In genomic region chr11:73401924-73402833, GRCh38 we compare ENCODE assay signal across 26 cellular contexts. TPM values are rescaled to one million over a fixed set of nuclear protein-coding genes. Genes with fewer than 3 reads are reported as not detected.
DNase-seq lines count a peak whose midpoint lies in the region; ATAC-seq, FAIRE-seq and TF ChIP-seq lines count a peak whose summit lies in the region.
"Had no signal": no experiment of that assay in that cellular context is flagged by ENCODE, and none has a peak within 500 bp of the region (broad histone marks: within the 10 kb centered on the region; RNA-seq: fewer than 3 reads in every experiment).

No MANE protein-coding gene starts in this region.

- TF ChIP-seq CTCF in D721Med (IDR thresholded peaks at IDR 0.05; ENCODE audit: insufficient read depth, missing control alignments): no peak

- H3K36me3 Mint-ChIP-seq in T-helper 17 cell (ENCODE audit: low read depth): peaks cover 3% of the 10 kb centered on the region
- peaks cover 61% of the 10 kb centered on the region for H3K36me3 Mint-ChIP-seq in stimulated activated effector memory CD8-positive, alpha-beta T cell treated with anti-CD3 and anti-CD28 coated beads, Interleukin-12 subunit alpha, Interleukin-12 subunit beta, amount 100 ng/mL, for 72 hours
- H3K36me3 Mint-ChIP-seq: activated CD8-positive, alpha-beta memory T cell treated with anti-CD3 and anti-CD28 coated beads, Interleukin-2, amount 10 ng/mL, durations not matched to agents 7 days and 5 days had no signal

- H3K27ac Mint-ChIP-seq in T-helper 17 cell: peak overlapping the region; percentile 89
- H3K27ac Mint-ChIP-seq in stimulated activated effector memory CD8-positive, alpha-beta T cell treated with anti-CD3 and anti-CD28 coated beads, Interleukin-12 subunit alpha, Interleukin-12 subunit beta, amount 100 ng/mL, for 72 hours: peak overlapping the region; percentile 69

- no peaks in the 10 kb centered on the region for H3K9me3 ChIP-seq in T-helper 17 cell (ENCODE audit: control insufficient read depth, low read length, poor library complexity, severe bottlenecking)
- H3K9me3 ChIP-seq: ovary, SK-N-SH, spleen, thoracic aorta had no signal

- H3K9me3 Mint-ChIP-seq in stimulated activated effector memory CD8-positive, alpha-beta T cell treated with anti-CD3 and anti-CD28 coated beads, Interleukin-12 subunit alpha, Interleukin-12 subunit beta, amount 100 ng/mL, for 72 hours: no peaks in the 10 kb centered on the region
- H3K9me3 Mint-ChIP-seq: activated CD4-positive, alpha-beta T cell treated with anti-CD3 and anti-CD28 coated beads, Interleukin-2, amount 10 ng/mL, durations not matched to agents 7 days and 5 days; activated naive CD4-positive, alpha-beta T cell treated with anti-CD3 and anti-CD28 coated beads, Interleukin-2, amount 50 U/mL, for 72 hours; CD4-positive, alpha-beta memory T cell; naive thymus-derived CD8-positive, alpha-beta T cell had no signal

- DNase-seq in D721Med (ENCODE audit: insufficient read length, low spot score): peak; percentile 13
- DNase-seq in T-helper 17 cell: no peak
- peak; percentile 29 for DNase-seq in fibroblast of peridontal ligament (ENCODE audit: extremely low read depth)
- DNase-seq in stimulated activated effector memory CD8-positive, alpha-beta T cell treated with anti-CD3 and anti-CD28 coated beads, Interleukin-12 subunit alpha, Interleukin-12 subunit beta, amount 100 ng/mL, for 72 hours (ENCODE audit: low spot score in 2 of 2): peak in 1 of 2 donors; percentile 48
- no peak for DNase-seq in frontal cortex (ENCODE audit: low spot score in 2 of 2)
- no peak for DNase-seq in NCI-H2171 treated with DMSO at 0.1 percent for 48 hours (lab: John Stamatoyannopoulos, UW)
- DNase-seq in NCI-H2171 (lab: John Stamatoyannopoulos, UW): no peak
- no peak for DNase-seq in amniotic stem cell (lab: John Stamatoyannopoulos, UW)
- DNase-seq: activated CD8-positive, alpha-beta memory T cell treated with anti-CD3 and anti-CD28 coated beads, Interleukin-2, amount 10 ng/mL, durations not matched to agents 7 days and 5 days; CD4-positive, alpha-beta memory T cell; cerebellar nuclear complex; GDM1; left cardiac atrium; NCI-H1436 treated with DMSO at 0.1 percent for 48 hours; SK-N-SH; spleen; stimulated activated CD4-positive, alpha-beta T cell treated with anti-CD3 and anti-CD28 coated beads, Interleukin-4, amount 100 ng/mL, for 1 hour; stimulated activated naive CD4-positive, alpha-beta T cell treated with Interleukin-2 at 50 U/mL for 16 hours had no signal

- H3K4me3 Mint-ChIP-seq in T-helper 17 cell: no peak overlapping the region
- no peak overlapping the region for H3K4me3 Mint-ChIP-seq in stimulated activated effector memory CD8-positive, alpha-beta T cell treated with anti-CD3 and anti-CD28 coated beads, Interleukin-12 subunit alpha, Interleukin-12 subunit beta, amount 100 ng/mL, for 72 hours
- H3K4me3 Mint-ChIP-seq: activated CD4-positive, alpha-beta T cell treated with anti-CD3 and anti-CD28 coated beads, Interleukin-2, amount 10 ng/mL, durations not matched to agents 7 days and 5 days; activated CD8-positive, alpha-beta memory T cell treated with anti-CD3 and anti-CD28 coated beads, Interleukin-2, amount 10 ng/mL, durations not matched to agents 7 days and 5 days; CD4-positive, alpha-beta memory T cell; naive thymus-derived CD8-positive, alpha-beta T cell had no signal

- FAIRE-seq in D721Med (lab: Jason Lieb, UNC) (no peak), frontal cortex (lab: Jason Lieb, UNC) (no peak)
- FAIRE-seq: astrocyte, H54 had no signal

- peaks cover 13% of the 10 kb centered on the region for H3K4me1 Mint-ChIP-seq in T-helper 17 cell
- peaks cover under 1% of the 10 kb centered on the region for H3K4me1 Mint-ChIP-seq in stimulated activated effector memory CD8-positive, alpha-beta T cell treated with anti-CD3 and anti-CD28 coated beads, Interleukin-12 subunit alpha, Interleukin-12 subunit beta, amount 100 ng/mL, for 72 hours

- H3K27me3 Mint-ChIP-seq in T-helper 17 cell: no peaks in the 10 kb centered on the region
- H3K27me3 Mint-ChIP-seq: activated CD4-positive, alpha-beta T cell treated with anti-CD3 and anti-CD28 coated beads, Interleukin-2, amount 10 ng/mL, durations not matched to agents 7 days and 5 days; activated CD8-positive, alpha-beta memory T cell treated with anti-CD3 and anti-CD28 coated beads, Interleukin-2, amount 10 ng/mL, durations not matched to agents 7 days and 5 days; CD4-positive, alpha-beta memory T cell; naive thymus-derived CD8-positive, alpha-beta T cell had no signal

- ATAC-seq in T-helper 17 cell: no peak
- ATAC-seq in stimulated activated effector memory CD8-positive, alpha-beta T cell treated with anti-CD3 and anti-CD28 coated beads, Interleukin-12 subunit alpha, Interleukin-12 subunit beta, amount 100 ng/mL, for 72 hours: no peak
- ATAC-seq: activated CD8-positive, alpha-beta memory T cell treated with anti-CD3 and anti-CD28 coated beads, Interleukin-2, amount 10 ng/mL, durations not matched to agents 7 days and 5 days; left cardiac atrium; right cardiac atrium had no signal

RNA-seq across cellular contexts. Expression of gene RELT, which starts 26.0 kb away (rescaled TPM):
- total RNA-seq in T-helper 17 cell (100 to 1,000 TPM; 139 to 169 TPM), frontal cortex (2.0 TPM)

Comparison
In these comparisons a context has a peak if more than half of its experiments do, and no peak if none do; other contexts are left out.
1. DNase-seq: peak in D721Med (single experiment) and fibroblast of peridontal ligament (single experiment); none in T-helper 17 cell (0 of 3), frontal cortex (0 of 2), NCI-H2171 treated with DMSO at 0.1 percent for 48 hours (single experiment), NCI-H2171 (single experiment) and amniotic stem cell (single experiment).
2. RNA of gene RELT, which starts 26.0 kb away (total RNA-seq): 139 to 169 TPM in T-helper 17 cell; 2.0 TPM in frontal cortex (single experiment); every median in the first group is over 10 times any median in the second.